In genomic region chr10:72081772-72082590, GRCh38 we compare ENCODE assay signal across 13 cellular contexts. TPM values are rescaled to one million over a fixed set of nuclear protein-coding genes. Genes with fewer than 3 reads are reported as not detected.
DNase-seq lines count a peak whose midpoint lies in the region; ATAC-seq and TF ChIP-seq lines count a peak whose summit lies in the region.
"Had no signal": no experiment of that assay in that cellular context is flagged by ENCODE, and none has a peak within 500 bp of the region (broad histone marks: within the 10 kb centered on the region; RNA-seq: fewer than 3 reads in every experiment).

No MANE protein-coding gene starts in this region.

- H3K4me3 ChIP-seq in stomach = no peak overlapping the region
- H3K4me3 ChIP-seq: adrenal gland had no signal

- no peak overlapping the region for H3K27ac ChIP-seq in foreskin keratinocyte
- no peak overlapping the region for H3K27ac ChIP-seq in stomach
- H3K27ac ChIP-seq: adrenal gland, neutrophil had no signal

- WGBS in stomach, 5 donors = 52 to 69% (median 62%) methylated on average over 14 of the region's 14 CpGs

- H3K4me1 ChIP-seq in foreskin keratinocyte = no peaks in the 10 kb centered on the region
- peaks cover 5 to 24% (median 6%) of the 10 kb centered on the region in 4 donors for H3K4me1 ChIP-seq in stomach

- intact Hi-C loops in activated CD4-positive, alpha-beta memory T cell treated with anti-CD3 and anti-CD28 coated beads for 36 hours (cut with micrococcal nuclease) = loop anchor here (5.0 kb wide), 1 partner anchor 180 kb away; no protein-coding TSS in a partner anchor
- intact Hi-C loops in stomach (cut with DNase I; ENCODE audit: low total_unique reads) = no loop called here
- intact Hi-C loops in posterior vena cava (cut with DNase I) = no loop called here

- H3K27ac Mint-ChIP-seq in activated CD4-positive, alpha-beta memory T cell treated with anti-CD3 and anti-CD28 coated beads for 36 hours = peak overlapping the region; percentile 86

- H3K9me3 Mint-ChIP-seq in activated CD4-positive, alpha-beta memory T cell treated with anti-CD3 and anti-CD28 coated beads for 36 hours = no peaks in the 10 kb centered on the region

- TF ChIP-seq EP300 in stomach (IDR thresholded peaks at IDR 0.05) = no peak

- no peaks in the 10 kb centered on the region for H3K27me3 Mint-ChIP-seq in activated CD4-positive, alpha-beta memory T cell treated with anti-CD3 and anti-CD28 coated beads for 36 hours

- peak overlapping the region; percentile 35 for H3K4me3 Mint-ChIP-seq in activated CD4-positive, alpha-beta memory T cell treated with anti-CD3 and anti-CD28 coated beads for 36 hours

- POLR2A ChIA-PET in activated CD4-positive, alpha-beta memory T cell treated with anti-CD3 and anti-CD28 coated beads for 36 hours (lab: Charles Lee) = no interaction called here

- no peaks in the 10 kb centered on the region for H3K36me3 ChIP-seq in stomach
- H3K36me3 ChIP-seq: adrenal gland, neutrophil had no signal

- no peak for TF ChIP-seq POLR2A in stomach (IDR thresholded peaks at IDR 0.05)

- peak; percentile 62 for DNase-seq in activated effector memory CD4-positive, alpha-beta T cell treated with anti-CD3 and anti-CD28 coated beads, Interleukin-2, amount 50 U/mL, for 16 hours
- DNase-seq in activated effector memory CD4-positive, alpha-beta T cell treated with Interleukin-2 at 50 U/mL for 16 hours = no peak
- peak; percentile 8 for DNase-seq in activated CD4-positive, alpha-beta memory T cell treated with anti-CD3 and anti-CD28 coated beads for 36 hours
- DNase-seq in foreskin keratinocyte (peak in 1 of 2 donors; percentile 42), stomach (peak; percentile 81), AG08396 (ENCODE audit: low spot score) (no peak), posterior vena cava (ENCODE audit: low spot score) (no peak), NCI-H2107 treated with DMSO at 0.1 percent for 48 hours (lab: John Stamatoyannopoulos, UW; ENCODE audit: unreplicated experiment) (no peak)
- DNase-seq: GOT3; NCI-H2029; stimulated activated CD4-positive, alpha-beta T cell treated with anti-CD3 and anti-CD28 coated beads, Interleukin-15, amount 100 ng/mL, for 24 hours had no signal

- H3K27me3 ChIP-seq in foreskin keratinocyte (peaks cover 24% of the 10 kb centered on the region), stomach (peaks cover 0 to 10% (median 7%) of the 10 kb centered on the region in 3 donors)
- H3K27me3 ChIP-seq: adrenal gland had no signal

- no peaks in the 10 kb centered on the region for H3K9me3 ChIP-seq in stomach
- H3K9me3 ChIP-seq: adrenal gland, neutrophil had no signal

- CTCF ChIA-PET in activated CD4-positive, alpha-beta memory T cell treated with anti-CD3 and anti-CD28 coated beads for 36 hours (lab: Charles Lee) = no interaction called here

- peaks cover 86% of the 10 kb centered on the region for H3K4me1 Mint-ChIP-seq in activated CD4-positive, alpha-beta memory T cell treated with anti-CD3 and anti-CD28 coated beads for 36 hours (ENCODE audit: low read depth)

- peak; percentile 39 for ATAC-seq in foreskin keratinocyte

- no peak for TF ChIP-seq CTCF in foreskin keratinocyte (conservative IDR thresholded peaks at IDR 0.05)
- no peak for TF ChIP-seq CTCF in stomach (IDR thresholded peaks at IDR 0.05)

- H3K36me3 Mint-ChIP-seq in activated CD4-positive, alpha-beta memory T cell treated with anti-CD3 and anti-CD28 coated beads for 36 hours = peaks cover 37% of the 10 kb centered on the region

RNA-seq across cellular contexts. Expression of gene SPOCK2, which starts 6.4 kb away (rescaled TPM):
- total RNA-seq in activated CD4-positive, alpha-beta memory T cell treated with anti-CD3 and anti-CD28 coated beads for 36 hours = 100 to 1,000 TPM; 216 to 218 TPM
- total RNA-seq in foreskin keratinocyte (0.14 and 0.27 TPM in 2 replicates), stomach (10 to 100 TPM in 3 of 5 donors, 1 to 10 TPM in 2; 1.2 to 31.7 (median 17.4) TPM), posterior vena cava (1 to 10 TPM; 2.4 to 4.5 TPM)
- polyA plus RNA-seq in foreskin keratinocyte (0.11 and 0.18 TPM in 2 replicates), stomach (1 to 10 TPM; 1.1 to 2.7 (median 1.8) TPM)

Comparison
In these comparisons a context has a peak if more than half of its experiments do, and no peak if none do; other contexts are left out.
1. DNase-seq: peak in activated effector memory CD4-positive, alpha-beta T cell treated with anti-CD3 and anti-CD28 coated beads, Interleukin-2, amount 50 U/mL, for 16 hours (single experiment), activated CD4-positive, alpha-beta memory T cell treated with anti-CD3 and anti-CD28 coated beads for 36 hours (single experiment) and stomach (single experiment); none in activated effector memory CD4-positive, alpha-beta T cell treated with Interleukin-2 at 50 U/mL for 16 hours (single experiment), AG08396 (single experiment), posterior vena cava (single experiment) and NCI-H2107 treated with DMSO at 0.1 percent for 48 hours (single experiment).
2. RNA of gene SPOCK2, which starts 6.4 kb away (total RNA-seq): 216 to 218 TPM in activated CD4-positive, alpha-beta memory T cell treated with anti-CD3 and anti-CD28 coated beads for 36 hours; 1.2 to 31.7 TPM in stomach, 2.4 to 4.5 TPM in posterior vena cava and 0.14 to 0.27 TPM in foreskin keratinocyte; every median in the first group is over 4 times any median in the second.